ENCODE assay signal across 8 cellular contexts in the genomic region with DNA sequence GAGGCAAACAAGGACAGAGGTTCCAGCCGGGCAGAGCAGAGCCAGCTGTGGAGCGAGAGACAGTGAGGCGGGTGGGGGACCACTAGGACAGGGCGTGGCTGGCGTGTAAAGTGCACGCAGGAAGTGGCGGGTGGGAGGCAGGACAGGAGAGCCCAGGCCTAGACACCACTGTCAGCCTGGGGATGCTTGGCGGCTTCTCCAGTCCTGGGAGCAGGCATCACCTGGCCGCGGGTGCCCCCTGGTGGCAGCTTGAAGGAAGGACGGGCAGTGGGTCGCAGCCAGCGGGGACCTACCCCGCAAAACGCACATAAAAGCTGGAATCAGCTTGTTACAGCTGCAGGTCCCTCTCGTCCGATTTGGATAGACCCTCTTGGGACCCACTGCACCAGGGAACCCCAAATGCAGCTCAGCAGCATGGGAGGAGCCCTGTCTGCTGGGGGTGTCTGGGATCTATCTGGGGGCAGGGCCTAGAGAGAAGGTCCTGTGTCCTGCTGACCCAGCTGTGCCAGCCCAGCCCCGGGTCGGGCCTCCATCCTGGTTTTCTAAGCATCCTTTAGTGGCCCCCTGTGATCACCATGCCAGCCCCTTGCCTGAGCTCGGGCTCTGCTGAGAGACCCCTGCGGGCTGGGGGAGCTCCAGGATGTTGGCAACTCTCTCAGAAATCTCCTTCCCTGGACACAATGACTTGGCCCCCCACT. TPM values are rescaled to one million over a fixed set of nuclear protein-coding genes. Genes with fewer than 3 reads are reported as not detected.
DNase-seq lines count a peak whose midpoint lies in the region; ATAC-seq and TF ChIP-seq lines count a peak whose summit lies in the region.

No MANE protein-coding gene starts in this region.

- H3K27ac ChIP-seq in IMR-90 (ENCODE audit: insufficient read depth, low read length) (no peak overlapping the region), RWPE1 (no peak overlapping the region), tibial nerve (no peak overlapping the region)

- TF ChIP-seq POLR2A in IMR-90 (IDR thresholded peaks at IDR 0.05; ENCODE audit: low read depth, low read length) (no peak), tibial nerve (IDR thresholded peaks at IDR 0.05) (no peak)

- TF ChIP-seq EP300 in tibial nerve (IDR thresholded peaks at IDR 0.05) = no peak

- DNase-seq in AG10803 (ENCODE audit: low read depth) (peak; percentile 54), IMR-90 (peak; percentile 55), RWPE1 (ENCODE audit: low spot score) (peak; percentile 55), activated gamma-delta T cell (lab: John Stamatoyannopoulos, UW) (peak; percentile 56), foreskin melanocyte (peak; percentile 36), osteocyte (ENCODE audit: extremely low spot score, unreplicated experiment) (peak; percentile 94), tibial nerve (ENCODE audit: low spot score in 2 of 2) (peak; percentile 49 to 74)

- H3K27ac Mint-ChIP-seq in osteocyte (ENCODE audit: unreplicated experiment) = no peak overlapping the region

- peak overlapping the region; percentile 23 for H2AK9ac ChIP-seq in IMR-90 (replicated peaks; ENCODE audit: low read depth, low read length, poor library complexity)

- no peak overlapping the region for H3K4me2 ChIP-seq in IMR-90 (ENCODE audit: low read depth, low read length)

- H3K4me3 Mint-ChIP-seq in osteocyte (ENCODE audit: unreplicated experiment) = no peak overlapping the region

- no peak overlapping the region for H2BK20ac ChIP-seq in IMR-90 (ENCODE audit: low read depth, low read length)

- in situ Hi-C loops in IMR-90 (cut with MboI; ENCODE audit: low sequenced_read_pairs) = loop anchor here (5.0 to 10.0 kb wide), 2 partner anchors 75 to 333 kb away; no protein-coding TSS in a partner anchor

- H4K20me1 ChIP-seq in IMR-90 (ENCODE audit: insufficient read depth, low read length) = no peaks in the 10 kb centered on the region; the same call in 1 of the 2 replicates

- no peaks in the 10 kb centered on the region for H3K79me1 ChIP-seq in IMR-90 (ENCODE audit: low read depth in 1 of 2, low read length in 2 of 2)

- 33% methylated on average over 4 of the region's 21 CpGs; no CpG with 5 or more reads in 1 of the 2 experiments for WGBS in IMR-90 (ENCODE audit: extremely low coverage in 2 of 2, insufficient read length in 1 of 2), 2 experiments
- 15 to 23% methylated on average over 10 to 20 of the region's 21 CpGs for WGBS in tibial nerve, 2 donors

- H3K36me3 Mint-ChIP-seq in osteocyte (ENCODE audit: unreplicated experiment) = no peaks in the 10 kb centered on the region

- no peak overlapping the region for H2AK5ac ChIP-seq in IMR-90 (ENCODE audit: low read depth, low read length)

- no peak overlapping the region for H2BK120ac ChIP-seq in IMR-90 (ENCODE audit: low read depth, low read length)

- peak; percentile 52 for ATAC-seq in GM19043 (IDR thresholded peaks at IDR 0.05; ENCODE audit: low read depth, unreplicated experiment)
- ATAC-seq in IMR-90 (ENCODE audit: low read depth) = peak; percentile 96

- H3K4me1 ChIP-seq in IMR-90 (ENCODE audit: control insufficient read depth, insufficient read depth, low read length) = no peaks in the 10 kb centered on the region
- H3K4me1 ChIP-seq in tibial nerve = peaks cover 0 to 8% (median 0%) of the 10 kb centered on the region in 4 donors

- H3K27me3 Mint-ChIP-seq in osteocyte (ENCODE audit: unreplicated experiment) = peaks cover 16% of the 10 kb centered on the region

- CTCF ChIA-PET in IMR-90 (lab: Yijun Ruan, JAX) = interaction anchor here (0.5 to 4.4 kb wide), 13 partner anchors 11 to 82 kb away, joined by 3 to 40 read pairs (median 4); no protein-coding TSS in a partner anchor
- CTCF ChIA-PET in RWPE1 (lab: Yijun Ruan, JAX) = interaction anchor here (0.5 to 6.1 kb wide), 10 partner anchors 46 to 129 kb away, joined by 3 to 87 read pairs (median 6); no protein-coding TSS in a partner anchor

- TF ChIP-seq CTCF in AG10803 (conservative IDR thresholded peaks at IDR 0.05; ENCODE audit: low read length) (peak; percentile 83), IMR-90 (conservative IDR thresholded peaks at IDR 0.05; ENCODE audit: low read depth, low read length) (peak; percentile 96), RWPE1 (conservative IDR thresholded peaks at IDR 0.05; ENCODE audit: low read depth) (peak; percentile 89), osteocyte (IDR thresholded peaks at IDR 0.05) (peak; percentile 96), tibial nerve (IDR thresholded peaks at IDR 0.05) (peak; percentile 78 to 98 (median 93))

- no TSS peak for BruUV-seq in IMR-90 (replicated peaks; lab: Mats Ljungman, UMichigan)

- intact Hi-C loops in IMR-90 (cut with micrococcal nuclease) = loop anchor here (1.0 kb wide), 3 partner anchors 63 to 329 kb away; no protein-coding TSS in a partner anchor

- no peaks in the 10 kb centered on the region for H3K9me3 Mint-ChIP-seq in osteocyte (ENCODE audit: unreplicated experiment)

- H3K9me3 ChIP-seq in IMR-90 (ENCODE audit: control insufficient read depth, insufficient read depth, low read length) (no peaks in the 10 kb centered on the region; the same call in 1 of the 2 replicates), tibial nerve (peaks cover 0 to 7% (median 0%) of the 10 kb centered on the region in 4 donors)

- H3K14ac ChIP-seq in IMR-90 (replicated peaks; ENCODE audit: low read depth, low read length) = no peak overlapping the region

- no peak overlapping the region for H3K23ac ChIP-seq in IMR-90 (ENCODE audit: low read depth, low read length)

- no peak overlapping the region for H3K4ac ChIP-seq in IMR-90 (ENCODE audit: low read depth, low read length)

- H3K4me1 Mint-ChIP-seq in osteocyte (ENCODE audit: unreplicated experiment) = no peaks in the 10 kb centered on the region

- no peak overlapping the region for H3K9ac ChIP-seq in IMR-90 (ENCODE audit: low read depth, low read length)

- no peak overlapping the region for H2BK15ac ChIP-seq in IMR-90 (ENCODE audit: low read depth, low read length)

- no peak overlapping the region for H4K8ac ChIP-seq in IMR-90 (ENCODE audit: low read depth in 2 of 2, low read length in 2 of 2)

- POLR2A ChIA-PET in IMR-90 (lab: Charles Lee; ENCODE audit: unreplicated experiment) = no interaction called here
- POLR2A ChIA-PET in RWPE1 (lab: Yijun Ruan, JAX; ENCODE audit: low non-redundant PET) = no interaction called here

- no peak overlapping the region for H4K5ac ChIP-seq in IMR-90 (ENCODE audit: low read depth, low read length)

- no peak overlapping the region for H4K91ac ChIP-seq in IMR-90 (ENCODE audit: insufficient read depth, low read depth, low read length)

- H3K27me3 ChIP-seq in IMR-90 (ENCODE audit: control insufficient read depth, insufficient read depth, low read length) (peaks cover 25% of the 10 kb centered on the region), tibial nerve (peaks cover 0 to 12% of the 10 kb centered on the region in 2 donors)

- H3K56ac ChIP-seq in IMR-90 (ENCODE audit: extremely low read depth, insufficient read depth, low read length) = no peak overlapping the region

- H2BK5ac ChIP-seq in IMR-90 (ENCODE audit: low read depth, low read length, poor library complexity, severe bottlenecking) = no peak overlapping the region

- H3K36me3 ChIP-seq in IMR-90 (ENCODE audit: control insufficient read depth, insufficient read depth, low read length) (no peaks in the 10 kb centered on the region), tibial nerve (no peaks in the 10 kb centered on the region)

- H3K9me1 ChIP-seq in IMR-90 (ENCODE audit: insufficient read depth, low read length) = no peaks in the 10 kb centered on the region

- peak overlapping the region; percentile 53 for H2AFZ ChIP-seq in IMR-90 (replicated peaks; ENCODE audit: low read length, poor library complexity)

- no peak overlapping the region for H3K18ac ChIP-seq in IMR-90 (ENCODE audit: low read depth, low read length)

- peak; percentile 98 for TF ChIP-seq RAD21 in IMR-90 (IDR thresholded peaks at IDR 0.05; ENCODE audit: low read length)

- H3K4me3 ChIP-seq in AG10803 (ENCODE audit: low read length) = no peak overlapping the region
- no peak overlapping the region for H3K4me3 ChIP-seq in IMR-90 (ENCODE audit: insufficient read depth, low read depth, low read length)
- H3K4me3 ChIP-seq in tibial nerve = no peak overlapping the region

- dilution Hi-C loops in IMR-90 (cut with HindIII; ENCODE audit: low sequenced_read_pairs, unreplicated experiment) = no loop called here

TF ChIP-seq in IMR-90, 13 proteins besides CTCF, POLR2A, EP300 and RAD21:
- TF ChIP-seq SMC3 (IDR thresholded peaks at IDR 0.05; ENCODE audit: low read depth, low read length) (peak; percentile 99), MAFK (IDR thresholded peaks at IDR 0.05; ENCODE audit: low read depth, low read length) (no peak), RFX5 (IDR thresholded peaks at IDR 0.05; ENCODE audit: low read depth, low read length) (no peak), FOS (IDR thresholded peaks at IDR 0.05; ENCODE audit: low read depth, low read length) (no peak), MXI1 (IDR thresholded peaks at IDR 0.05; ENCODE audit: borderline replicate concordance, low read depth, low read length) (no peak)
- TF ChIP-seq, protein P1, sequence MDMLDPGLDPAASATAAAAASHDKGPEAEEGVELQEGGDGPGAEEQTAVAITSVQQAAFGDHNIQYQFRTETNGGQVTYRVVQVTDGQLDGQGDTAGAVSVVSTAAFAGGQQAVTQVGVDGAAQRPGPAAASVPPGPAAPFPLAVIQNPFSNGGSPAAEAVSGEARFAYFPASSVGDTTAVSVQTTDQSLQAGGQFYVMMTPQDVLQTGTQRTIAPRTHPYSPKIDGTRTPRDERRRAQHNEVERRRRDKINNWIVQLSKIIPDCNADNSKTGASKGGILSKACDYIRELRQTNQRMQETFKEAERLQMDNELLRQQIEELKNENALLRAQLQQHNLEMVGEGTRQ (IDR thresholded peaks at IDR 0.05; ENCODE audit: low read depth, low read length) = no peak

RNA-seq across cellular contexts. Expression of a gene that starts 57.7 kb away (rescaled TPM):
- total RNA-seq in IMR-90 (2012; rRNA removed) (9.7 TPM in 2 replicates), osteocyte (29.2 and 33.7 TPM in 2 replicates), tibial nerve (100 to 1,000 TPM in 1 of 4 donors, 10 to 100 TPM in 3; 52.8 to 125 (median 57.9) TPM)
- 42.4 and 47.7 TPM in 2 replicates for polyA plus RNA-seq in IMR-90 (2012; rRNA removed)
- polyA plus RNA-seq in IMR-90 (2012; cell fraction: cytosol; rRNA removed) = 22.0 and 71.4 TPM in 2 replicates
- 50.6 and 96.4 TPM in 2 replicates for polyA plus RNA-seq in IMR-90 (2012; cell fraction: nucleus; rRNA removed; ENCODE audit: low replicate concordance)

Comparison
In these comparisons a context has a peak if more than half of its experiments do, and no peak if none do; other contexts are left out.
1. DNase-seq: peak in every context shown above with its lines; median percentile 94 in osteocyte; 62 in tibial nerve; 56 in activated gamma-delta T cell; 55 in IMR-90; 55 in RWPE1; 54 in AG10803; 36 in foreskin melanocyte.